22 cellular contexts compared by ENCODE assay signal in genomic region chr3:180223268-180223667, GRCh38.
"Had no signal": no experiment of that assay in that cellular context is flagged by ENCODE, and none has a peak within 500 bp of the region (broad histone marks: within the 10 kb centered on the region; RNA-seq: fewer than 3 reads in every experiment).

No MANE protein-coding gene starts in this region.

- H3K27ac ChIP-seq: breast epithelium, coronary artery, lower lobe of right lung, ovary, psoas muscle, skin epidermis, tibial nerve had no signal

- H3K4me1 ChIP-seq: breast epithelium, lower lobe of right lung, psoas muscle, tibial nerve had no signal

- H3K9me3 ChIP-seq: lower lobe of right lung, ovary had no signal

- H3K36me3 ChIP-seq: breast epithelium, lower lobe of right lung, ovary, tibial nerve had no signal

- H3K27me3 ChIP-seq: breast epithelium, ovary, tibial nerve had no signal

- ATAC-seq: activated CD8-positive, alpha-beta T cell treated with anti-CD3 and anti-CD28 coated beads, Interleukin-2, amount 10 ng/mL, durations not matched to agents 7 days and 5 days; activated naive CD8-positive, alpha-beta T cell treated with anti-CD3 and anti-CD28 coated beads, Interleukin-2, amount 50 U/mL, for 24 hours; activated T-cell treated with anti-CD3 and anti-CD28 coated beads, Interleukin-2, amount 50 U/mL, for 4 hours; lower lobe of right lung; naive thymus-derived CD8-positive, alpha-beta T cell; psoas muscle; right cardiac atrium had no signal

- FAIRE-seq: endometrium, keratinocyte, urothelium cell line had no signal

- H3K4me3 ChIP-seq: breast epithelium, coronary artery, lower lobe of right lung, ovary, psoas muscle, skin epidermis, tibial nerve had no signal

- DNase-seq: activated CD4-positive, alpha-beta T cell treated with anti-CD3 and anti-CD28 coated beads for 48 hours; activated CD4-positive, CD25-positive, alpha-beta regulatory T cell; activated CD8-positive, alpha-beta memory T cell treated with anti-CD3 and anti-CD28 coated beads, Interleukin-2, amount 50 U/mL, for 4 hours; activated CD8-positive, alpha-beta T cell treated with anti-CD3 and anti-CD28 coated beads, Interleukin-2, amount 10 ng/mL, durations not matched to agents 7 days and 5 days; activated naive CD4-positive, alpha-beta T cell treated with anti-CD3 and anti-CD28 coated beads for 36 hours; activated naive CD8-positive, alpha-beta T cell treated with anti-CD3 and anti-CD28 coated beads, Interleukin-2, amount 50 U/mL, for 24 hours; activated T-cell treated with anti-CD3 and anti-CD28 coated beads, Interleukin-2, amount 50 U/mL, for 4 hours; anterior cingulate cortex; erythroblast; foreskin melanocyte; lower lobe of right lung; naive thymus-derived CD8-positive, alpha-beta T cell; ovary; psoas muscle; right cardiac atrium had no signal
